20 cellular contexts compared by ENCODE assay signal in genomic region chr6:133208183-133208755, GRCh38. TPM values are rescaled to one million over a fixed set of nuclear protein-coding genes. Genes with fewer than 3 reads are reported as not detected.
"Had no signal": no experiment of that assay in that cellular context is flagged by ENCODE, and none has a peak within 500 bp of the region (broad histone marks: within the 10 kb centered on the region; RNA-seq: fewer than 3 reads in every experiment).

No MANE protein-coding gene starts in this region.

- H3K27me3 ChIP-seq: brain microvascular endothelial cell, sigmoid colon, upper lobe of left lung had no signal

- H3K36me3 ChIP-seq: brain microvascular endothelial cell, sigmoid colon, upper lobe of left lung had no signal

- H3K27ac ChIP-seq: brain microvascular endothelial cell, dorsolateral prefrontal cortex, sigmoid colon, upper lobe of left lung had no signal

- H3K4me1 Mint-ChIP-seq: immature natural killer cell had no signal

- H3K9me3 ChIP-seq: sigmoid colon, upper lobe of left lung had no signal

- DNase-seq: activated CD4-positive, alpha-beta memory T cell treated with anti-CD3 and anti-CD28 coated beads for 36 hours; activated CD4-positive, alpha-beta T cell treated with anti-CD3 and anti-CD28 coated beads for 1 hour; activated naive CD4-positive, alpha-beta T cell treated with Interleukin-2 at 50 U/mL for 16 hours; activated T-cell treated with anti-CD3 and anti-CD28 coated beads, Interleukin-2, amount 50 U/mL, for 72 hours; brain microvascular endothelial cell; cerebellar nuclear complex; dorsolateral prefrontal cortex; foreskin fibroblast; immature natural killer cell; left cardiac atrium; mammary epithelial cell; mucosa of descending colon; sigmoid colon; stimulated activated CD4-positive, alpha-beta T cell treated with anti-CD3 and anti-CD28 coated beads, Interleukin-15, amount 100 ng/mL, for 24 hours; stimulated activated CD4-positive, alpha-beta T cell treated with anti-CD3 and anti-CD28 coated beads, Interleukin-4, amount 100 ng/mL, for 24 hours; SW 1271; upper lobe of left lung had no signal

- ATAC-seq: activated T-cell treated with anti-CD3 and anti-CD28 coated beads, Interleukin-2, amount 50 U/mL, for 72 hours; left cardiac atrium; mucosa of descending colon; natural killer cell treated with Interleukin-12 subunit alpha and Interleukin-12 subunit beta and Interleukin-15 and Interleukin-18, amount 100 ng/mL, for 72 hours had no signal

- H3K9me3 Mint-ChIP-seq: stimulated activated naive CD8-positive, alpha-beta T cell treated with anti-CD3 and anti-CD28 coated beads, Interleukin-15, Interleukin-2, amounts not matched to agents 100 ng/mL and 50 ng/mL, for 24 hours had no signal

- H3K4me1 ChIP-seq: sigmoid colon, upper lobe of left lung had no signal

- H3K4me3 Mint-ChIP-seq: activated CD4-positive, alpha-beta memory T cell treated with anti-CD3 and anti-CD28 coated beads for 36 hours; activated T-cell treated with anti-CD3 and anti-CD28 coated beads, Interleukin-2, amount 50 U/mL, for 72 hours; immature natural killer cell; natural killer cell treated with Interleukin-12 subunit alpha and Interleukin-12 subunit beta and Interleukin-15 and Interleukin-18, amount 100 ng/mL, for 72 hours; stimulated activated naive CD8-positive, alpha-beta T cell treated with anti-CD3 and anti-CD28 coated beads, Interleukin-15, Interleukin-2, amounts not matched to agents 100 ng/mL and 50 ng/mL, for 24 hours; T-helper 2 cell treated with Interferon-gamma antibody and Interleukin-4, amounts not matched to agents 5 μg/mL and 100 μg/mL, for 36 hours had no signal

- H3K27me3 Mint-ChIP-seq: activated CD4-positive, alpha-beta memory T cell treated with anti-CD3 and anti-CD28 coated beads for 36 hours; natural killer cell treated with Interleukin-12 subunit alpha and Interleukin-12 subunit beta and Interleukin-15 and Interleukin-18, amount 100 ng/mL, for 72 hours; stimulated activated naive CD8-positive, alpha-beta T cell treated with anti-CD3 and anti-CD28 coated beads, Interleukin-15, Interleukin-2, amounts not matched to agents 100 ng/mL and 50 ng/mL, for 24 hours had no signal

- H3K36me3 Mint-ChIP-seq: activated CD4-positive, alpha-beta memory T cell treated with anti-CD3 and anti-CD28 coated beads for 36 hours; immature natural killer cell; natural killer cell treated with Interleukin-12 subunit alpha and Interleukin-12 subunit beta and Interleukin-15 and Interleukin-18, amount 100 ng/mL, for 72 hours had no signal

- H3K27ac Mint-ChIP-seq: activated CD4-positive, alpha-beta memory T cell treated with anti-CD3 and anti-CD28 coated beads for 36 hours; immature natural killer cell; natural killer cell treated with Interleukin-12 subunit alpha and Interleukin-12 subunit beta and Interleukin-15 and Interleukin-18, amount 100 ng/mL, for 72 hours; stimulated activated naive CD8-positive, alpha-beta T cell treated with anti-CD3 and anti-CD28 coated beads, Interleukin-15, Interleukin-2, amounts not matched to agents 100 ng/mL and 50 ng/mL, for 24 hours; T-helper 2 cell treated with Interferon-gamma antibody and Interleukin-4, amounts not matched to agents 5 μg/mL and 100 μg/mL, for 36 hours had no signal

- H3K4me3 ChIP-seq: dorsolateral prefrontal cortex, mucosa of descending colon, sigmoid colon, upper lobe of left lung had no signal

RNA-seq across cellular contexts. Expression of gene EYA4, which starts 32.9 kb away (rescaled TPM):
- total RNA-seq: activated CD4-positive, alpha-beta memory T cell treated with anti-CD3 and anti-CD28 coated beads for 36 hours; activated T-cell treated with anti-CD3 and anti-CD28 coated beads, Interleukin-2, amount 50 U/mL, for 72 hours; mammary epithelial cell; natural killer cell treated with Interleukin-12 subunit alpha and Interleukin-12 subunit beta and Interleukin-15 and Interleukin-18, amount 100 ng/mL, for 72 hours had no signal
- polyA plus RNA-seq: immature natural killer cell, mammary epithelial cell had no signal
